Comparison of ENCODE assay signal across 12 cellular contexts in genomic region chr12:47779943-47780504, GRCh38. TPM values are rescaled to one million over a fixed set of nuclear protein-coding genes. Genes with fewer than 3 reads are reported as not detected.
A peak's percentile ranks its signal among the peaks of the same experiment; 100 is the strongest.
DNase-seq lines count a peak whose midpoint lies in the region; ATAC-seq, FAIRE-seq and TF ChIP-seq lines count a peak whose summit lies in the region.
"Had no signal": no experiment of that assay in that cellular context is flagged by ENCODE, and none has a peak within 500 bp of the region (broad histone marks: within the 10 kb centered on the region; RNA-seq: fewer than 3 reads in every experiment).

No MANE protein-coding gene starts in this region.

- H2BK12ac ChIP-seq in mesenchymal stem cell (ENCODE audit: low read length in 2 of 2) = no peak overlapping the region

- H2AK5ac ChIP-seq in IMR-90 (ENCODE audit: low read depth, low read length) (no peak overlapping the region), mesenchymal stem cell (ENCODE audit: low read length, severe bottlenecking) (no peak overlapping the region)

- no peaks in the 10 kb centered on the region for H3K9me3 Mint-ChIP-seq in type B pancreatic cell
- H3K9me3 Mint-ChIP-seq: natural killer cell had no signal

- H3K4ac ChIP-seq in IMR-90 (ENCODE audit: low read depth, low read length) (no peak overlapping the region), mesenchymal stem cell (ENCODE audit: low read depth in 1 of 2, low read length in 2 of 2) (no peak overlapping the region)

- no peak overlapping the region for H3K56ac ChIP-seq in IMR-90 (ENCODE audit: extremely low read depth, insufficient read depth, low read length)

- BruUV-seq in IMR-90 (replicated peaks; lab: Mats Ljungman, UMichigan) (no TSS peak), K562 (replicated peaks; lab: Mats Ljungman, UMichigan) (no TSS peak)

- in situ Hi-C loops in GM23248 (cut with MboI) (loop anchor here (10.0 kb wide), 1 partner anchor 55 kb away; no protein-coding TSS in a partner anchor), IMR-90 (cut with MboI; ENCODE audit: low sequenced_read_pairs) (loop anchor here (5.0 kb wide), 1 partner anchor 68 kb away; no protein-coding TSS in a partner anchor), K562 (cut with MboI) (loop anchor here (10.0 kb wide), 1 partner anchor 65 kb away; no protein-coding TSS in a partner anchor)

- peak overlapping the region; percentile 39 for H2AK9ac ChIP-seq in IMR-90 (replicated peaks; ENCODE audit: low read depth, low read length, poor library complexity)

- intact Hi-C loops in IMR-90 (cut with micrococcal nuclease) (loop anchor here (1.0 to 10.0 kb wide), 5 partner anchors 38 to 745 kb away; no protein-coding TSS in a partner anchor), K562 (cut with micrococcal nuclease) (loop anchor here (1.0 kb wide), 3 partner anchors 38 to 65 kb away; no protein-coding TSS in a partner anchor)

- H2BK20ac ChIP-seq in IMR-90 (ENCODE audit: low read depth, low read length) = no peak overlapping the region

- TF ChIP-seq EP300 in K562 (IDR thresholded peaks at IDR 0.05; ENCODE audit: low read length) = no peak

- TF ChIP-seq POLR2A in IMR-90 (IDR thresholded peaks at IDR 0.05; ENCODE audit: low read depth, low read length) = no peak
- 0 out of 2 replicates have a peak, but pooled peaks have one; percentile 13 for TF ChIP-seq POLR2A in K562 (conservative IDR thresholded peaks at IDR 0.05)

- H2AFZ ChIP-seq in GM23248 (no peak overlapping the region), IMR-90 (replicated peaks; ENCODE audit: low read length, poor library complexity) (no peak overlapping the region), K562 (ENCODE audit: low read depth, low read length) (no peak overlapping the region), mesenchymal stem cell (ENCODE audit: low read depth, low read length) (no peak overlapping the region)

- H3K4me1 Mint-ChIP-seq in type B pancreatic cell (ENCODE audit: unreplicated experiment) = peaks cover 7% of the 10 kb centered on the region

- ATAC-seq in IMR-90 (ENCODE audit: low read depth) = no peak
- ATAC-seq in K562 = no peak
- no peak for ATAC-seq in GM19455 (IDR thresholded peaks at IDR 0.05; ENCODE audit: unreplicated experiment)
- ATAC-seq in GM21529 (IDR thresholded peaks at IDR 0.05; ENCODE audit: unreplicated experiment) = no peak

- peaks cover 4% of the 10 kb centered on the region for H3K36me3 Mint-ChIP-seq in type B pancreatic cell
- H3K36me3 Mint-ChIP-seq: natural killer cell had no signal

- H3K18ac ChIP-seq in IMR-90 (ENCODE audit: low read depth, low read length) (no peak overlapping the region), mesenchymal stem cell (ENCODE audit: low read depth in 1 of 2, low read length in 2 of 2) (peak overlapping the region in 1 of 2 experiments; percentile 42)

- CTCF ChIA-PET in IMR-90 (lab: Yijun Ruan, JAX) (no interaction called here), K562 (lab: Yijun Ruan, JAX; ENCODE audit: low intra/inter-chr PET ratio) (interaction anchor here (1.8 to 4.5 kb wide), 3 partner anchors 13 to 64 kb away, joined by 6 to 42 read pairs (median 21); no protein-coding TSS in a partner anchor)

- H3K9ac ChIP-seq in GM23248 (no peak overlapping the region), IMR-90 (ENCODE audit: low read depth, low read length) (no peak overlapping the region), K562 (ENCODE audit: insufficient read depth in 1 of 2, low read depth in 2 of 2, low read length in 2 of 2) (peak overlapping the region in 1 of 2 experiments; percentile 17; a peak in 1 of 4 replicates), mesenchymal stem cell (ENCODE audit: low read length) (peak overlapping the region; percentile 49)
- H3K9ac ChIP-seq: BLaER1 had no signal

- TF ChIP-seq RAD21 in IMR-90 (IDR thresholded peaks at IDR 0.05; ENCODE audit: low read length) = no peak
- TF ChIP-seq RAD21 in K562 (CRISPR knock-in tag; conservative IDR thresholded peaks at IDR 0.05 in 1 of 2, IDR thresholded peaks at IDR 0.05 in 1 of 2) = no peak

- 60 to 65% methylated on average over 10 to 11 of the region's 11 CpGs for WGBS in GM23248 (ENCODE audit: low coverage in 1 of 2, low lambda C conversion rate in 2 of 2, missing lambda C conversion rate in 2 of 2), 2 experiments
- WGBS in IMR-90 (ENCODE audit: extremely low coverage in 2 of 2, insufficient read length in 1 of 2), 2 experiments = no CpG with 5 or more reads among the region's 11 CpGs
- WGBS in K562 (ENCODE audit: insufficient coverage, low coverage, missing lambda C conversion rate) = 79% methylated on average over 9 of the region's 11 CpGs
- WGBS in mesenchymal stem cell = 72% methylated on average over 11 of the region's 11 CpGs

- H3K27ac ChIP-seq in GM23248 (no peak overlapping the region), IMR-90 (ENCODE audit: insufficient read depth, low read length) (no peak overlapping the region), K562 (ENCODE audit: extremely low read depth, low read depth, low read length) (no peak overlapping the region), mesenchymal stem cell (ENCODE audit: low read length, poor library complexity, severe bottlenecking) (no peak overlapping the region)
- H3K27ac ChIP-seq: BLaER1, SJSA1 had no signal

- TF ChIP-seq CTCF in IMR-90 (conservative IDR thresholded peaks at IDR 0.05; ENCODE audit: low read depth, low read length) = no peak
- TF ChIP-seq CTCF in K562 (IDR thresholded peaks at IDR 0.05 in 2 of 3, conservative IDR thresholded peaks at IDR 0.05 in 1 of 3; ENCODE audit: insufficient read depth in 2 of 3, low read depth in 1 of 3, low read length in 3 of 3) = no peak
- no peak for TF ChIP-seq CTCF in type B pancreatic cell (conservative IDR thresholded peaks at IDR 0.05)

- H3K27me3 Mint-ChIP-seq in type B pancreatic cell = peaks cover 3% of the 10 kb centered on the region

- no peak overlapping the region for H3K27ac Mint-ChIP-seq in type B pancreatic cell

- H3K9me1 ChIP-seq in IMR-90 (ENCODE audit: insufficient read depth, low read length) (0 out of 2 replicates have a peak, but pooled peaks cover 5% of the 10 kb centered on the region), K562 (ENCODE audit: control insufficient read depth, insufficient read depth, low read length) (peaks cover 5% of the 10 kb centered on the region)

- H4K20me1 ChIP-seq in GM23248 (ENCODE audit: insufficient read depth) = no peaks in the 10 kb centered on the region
- H4K20me1 ChIP-seq in IMR-90 (ENCODE audit: insufficient read depth, low read length) = peaks cover 11% of the 10 kb centered on the region; the same call in 1 of the 2 replicates
- peaks cover 17% of the 10 kb centered on the region; the same call in 1 of the 2 replicates for H4K20me1 ChIP-seq in K562 (replicated peaks; ENCODE audit: control insufficient read depth, insufficient read depth, low read length)

- POLR2A ChIA-PET in IMR-90 (lab: Charles Lee; ENCODE audit: unreplicated experiment) (no interaction called here), K562 (lab: Yijun Ruan, JAX) (interaction anchor here (0.6 to 2.0 kb wide), 7 partner anchors 10 to 78 kb away, joined by 3 to 6 read pairs (median 4); partner anchors contain the start of gene RAPGEF3)

- no peak overlapping the region for H3K23ac ChIP-seq in IMR-90 (ENCODE audit: low read depth, low read length)
- no peak overlapping the region for H3K23ac ChIP-seq in mesenchymal stem cell (ENCODE audit: low read length in 2 of 2)

- no peaks in the 10 kb centered on the region for H3K9me3 ChIP-seq in GM23248 (ENCODE audit: low read depth)
- no peaks in the 10 kb centered on the region for H3K9me3 ChIP-seq in IMR-90 (ENCODE audit: control insufficient read depth, insufficient read depth, low read length)
- H3K9me3 ChIP-seq in K562 (replicated peaks; ENCODE audit: control insufficient read depth, insufficient read depth, low read depth, low read length) = no peaks in the 10 kb centered on the region
- H3K9me3 ChIP-seq in mesenchymal stem cell (ENCODE audit: control insufficient read depth, low read length) = no peaks in the 10 kb centered on the region
- H3K9me3 ChIP-seq: BLaER1, SJSA1 had no signal

- H4K8ac ChIP-seq in IMR-90 (ENCODE audit: low read depth in 2 of 2, low read length in 2 of 2) (no peak overlapping the region), mesenchymal stem cell (ENCODE audit: low read length) (no peak overlapping the region)

- H3K4me2 ChIP-seq in GM23248 (ENCODE audit: unreplicated experiment) (no peak overlapping the region), IMR-90 (ENCODE audit: low read depth, low read length) (no peak overlapping the region), K562 (ENCODE audit: insufficient read depth, low read length) (no peak overlapping the region), mesenchymal stem cell (ENCODE audit: low read length, poor library complexity, severe bottlenecking) (no peak overlapping the region)
- H3K4me2 ChIP-seq: BLaER1 had no signal

- H3K36me3 ChIP-seq in GM23248 (ENCODE audit: low read depth) (peaks cover 20% of the 10 kb centered on the region; the same call in 1 of the 2 replicates), IMR-90 (ENCODE audit: control insufficient read depth, insufficient read depth, low read length) (peaks cover 28% of the 10 kb centered on the region), K562 (ENCODE audit: control insufficient read depth, insufficient read depth, low read length) (peaks cover 65% of the 10 kb centered on the region; the same call in 2 of the 3 replicates), mesenchymal stem cell (ENCODE audit: control insufficient read depth in 1 of 2, insufficient read depth in 2 of 2, low read depth in 1 of 2, low read length in 2 of 2) (peaks cover 44 to 69% of the 10 kb centered on the region in 2 experiments)

- H3K79me2 ChIP-seq in GM23248 (ENCODE audit: insufficient read depth) (no peaks in the 10 kb centered on the region), K562 (ENCODE audit: control insufficient read depth, insufficient read depth, low read length) (peaks cover 52% of the 10 kb centered on the region)

- H2BK5ac ChIP-seq in IMR-90 (ENCODE audit: low read depth, low read length, poor library complexity, severe bottlenecking) (no peak overlapping the region), mesenchymal stem cell (ENCODE audit: low read depth, low read length, poor library complexity, severe bottlenecking) (no peak overlapping the region)

- H2BK15ac ChIP-seq in IMR-90 (ENCODE audit: low read depth, low read length) = no peak overlapping the region
- H2BK15ac ChIP-seq in mesenchymal stem cell (ENCODE audit: low read depth, poor library complexity, severe bottlenecking) = no peak overlapping the region

- no peak overlapping the region for H4K5ac ChIP-seq in IMR-90 (ENCODE audit: low read depth, low read length)

- H2BK120ac ChIP-seq in IMR-90 (ENCODE audit: low read depth, low read length) (no peak overlapping the region), mesenchymal stem cell (ENCODE audit: low read depth, low read length) (no peak overlapping the region)

- no peaks in the 10 kb centered on the region for H3K27me3 ChIP-seq in GM23248 (replicated peaks; ENCODE audit: insufficient read depth)
- H3K27me3 ChIP-seq in IMR-90 (ENCODE audit: control insufficient read depth, insufficient read depth, low read length) = no peaks in the 10 kb centered on the region
- H3K27me3 ChIP-seq in K562 (ENCODE audit: control insufficient read depth in 2 of 2, insufficient read depth in 2 of 2, low read length in 2 of 2) = no peaks in the 10 kb centered on the region
- H3K27me3 ChIP-seq in mesenchymal stem cell (ENCODE audit: control insufficient read depth in 1 of 2, insufficient read depth in 1 of 2, low read length in 2 of 2) = no peaks in the 10 kb centered on the region
- H3K27me3 ChIP-seq: BLaER1, SJSA1 had no signal

- peak; percentile 35 for DNase-seq in GM23248
- DNase-seq in IMR-90 = no peak
- DNase-seq in K562 (ENCODE audit: extremely low read depth in 1 of 4, low spot score in 3 of 4) = no peak
- DNase-seq in mesenchymal stem cell = no peak
- no peak for DNase-seq in type B pancreatic cell (ENCODE audit: extremely low spot score, unreplicated experiment)
- no peak for DNase-seq in COLO829 (ENCODE audit: low spot score)

- H3F3A ChIP-seq in GM23248 (ENCODE audit: insufficient read depth) = peaks cover 52% of the 10 kb centered on the region

- H3K4me3 Mint-ChIP-seq in type B pancreatic cell = no peak overlapping the region
- H3K4me3 Mint-ChIP-seq: natural killer cell had no signal

- H3K9me2 ChIP-seq in GM23248 (ENCODE audit: insufficient read depth) = no peaks in the 10 kb centered on the region

- H3K4me1 ChIP-seq in GM23248 (ENCODE audit: insufficient read depth) (peaks cover 33% of the 10 kb centered on the region), IMR-90 (ENCODE audit: control insufficient read depth, insufficient read depth, low read length) (peaks cover 21% of the 10 kb centered on the region), K562 (replicated peaks in 1 of 2; ENCODE audit: control insufficient read depth in 2 of 2, insufficient read depth in 2 of 2, low read length in 2 of 2) (peaks cover 41 to 73% of the 10 kb centered on the region in 2 experiments), mesenchymal stem cell (ENCODE audit: control insufficient read depth, insufficient read depth, low read depth, low read length) (peaks cover 37% of the 10 kb centered on the region)

- no peak overlapping the region for H3K14ac ChIP-seq in IMR-90 (replicated peaks; ENCODE audit: low read depth, low read length)
- H3K14ac ChIP-seq in mesenchymal stem cell (ENCODE audit: low read length in 2 of 2) = no peak overlapping the region

- H3K4me3 ChIP-seq in GM23248 = no peak overlapping the region
- H3K4me3 ChIP-seq in IMR-90 (ENCODE audit: insufficient read depth, low read depth, low read length) = no peak overlapping the region
- no peak overlapping the region for H3K4me3 ChIP-seq in K562
- H3K4me3 ChIP-seq in mesenchymal stem cell (ENCODE audit: insufficient read depth in 1 of 2, low read depth in 1 of 2, low read length in 2 of 2) = no peak overlapping the region
- H3K4me3 ChIP-seq: BLaER1, SJSA1 had no signal

- H4K91ac ChIP-seq in IMR-90 (ENCODE audit: insufficient read depth, low read depth, low read length) (no peak overlapping the region), mesenchymal stem cell (ENCODE audit: low read length) (no peak overlapping the region)

- dilution Hi-C loops in IMR-90 (cut with HindIII; ENCODE audit: low sequenced_read_pairs, unreplicated experiment) = loop anchor here (10.0 kb wide), 1 partner anchor 65 kb away; no protein-coding TSS in a partner anchor

- H3K79me1 ChIP-seq in IMR-90 (ENCODE audit: low read depth in 1 of 2, low read length in 2 of 2) (peaks cover 0 to 7% of the 10 kb centered on the region in 2 experiments; a peak in 1 of 4 replicates), mesenchymal stem cell (replicated peaks; ENCODE audit: low read length, poor library complexity, severe bottlenecking) (peaks cover 13% of the 10 kb centered on the region)

- no peak for FAIRE-seq in K562 (lab: Jason Lieb, UNC)

RNA-seq across cellular contexts. Expression of gene SLC48A1, which starts 7.0 kb away (rescaled TPM):
- 16.4 and 20.9 TPM in 2 replicates for total RNA-seq in GM23248 (2014; rRNA removed; shearing (Covaris generic))
- polyA plus RNA-seq in GM23248 (2016; fragmentation: Nextera tagmentation; extraction: Ambion mirVana) = 19.1 and 21.8 TPM in 2 replicates
- 4.4 and 4.8 TPM in 2 replicates for total RNA-seq in IMR-90 (2012; rRNA removed)
- 5.9 and 6.0 TPM in 2 replicates for polyA plus RNA-seq in IMR-90 (2012; rRNA removed)
- 4.1 and 10.3 TPM in 2 replicates for polyA plus RNA-seq in IMR-90 (2012; cell fraction: cytosol; rRNA removed)
- polyA plus RNA-seq in IMR-90 (2012; cell fraction: nucleus; rRNA removed; ENCODE audit: low replicate concordance) = 10.0 and 10.3 TPM in 2 replicates
- total RNA-seq in K562 (2011; cell fraction: chromatin; rRNA removed; ENCODE audit: low replicate concordance) = 18.5 and 36.8 TPM in 2 replicates
- 31.2 and 31.5 TPM in 2 replicates for total RNA-seq in K562 (2011; cell fraction: nucleolus; rRNA removed)
- 45.5 and 69.2 TPM in 2 replicates for total RNA-seq in K562 (2011; cell fraction: nucleoplasm; rRNA removed)
- 16.3 and 25.4 TPM in 2 replicates for total RNA-seq in K562 (2014; rRNA removed)
- total RNA-seq in K562 (2014; rRNA removed; fragmentation: Illumina TruSeq; extraction: Trizol) = 13.1 and 18.3 TPM in 2 replicates
- 16.1 and 16.2 TPM in 2 replicates for total RNA-seq in K562 (2015; rRNA removed; fragmentation: Illumina TruSeq; extraction: Trizol)
- total RNA-seq in K562 (2021) = 37.5 and 41.9 TPM in 2 replicates
- polyA plus RNA-seq in K562 (2011; rRNA removed) = 10.7 and 15.7 TPM in 2 replicates
- 16.7 and 26.0 TPM in 2 replicates for polyA plus RNA-seq in K562 (2011; cell fraction: cytosol; rRNA removed)
- polyA plus RNA-seq in K562 (2011; cell fraction: nucleus; rRNA removed) = 25.7 and 35.1 TPM in 2 replicates
- 22.2 and 44.4 TPM in 2 replicates for polyA plus RNA-seq in K562 (2012)
- 28.6 and 30.4 TPM in 2 replicates for polyA plus RNA-seq in K562 (2014; fragmentation: Illumina TruSeq; extraction: Trizol)
- 10 to 100 TPM; 23.5 to 26.9 TPM for polyA plus RNA-seq in K562 (2014; fragmentation: Nextera tagmentation; extraction: Ambion mirVana)
- 18.7 and 23.6 TPM in 2 replicates for polyA plus RNA-seq in K562 (2014; rRNA removed)
- polyA minus RNA-seq in K562 (2011; rRNA and poly(A)+ RNA removed) = 7.6 and 8.9 TPM in 2 replicates
- 14.8 and 17.6 TPM in 2 replicates for polyA minus RNA-seq in K562 (2011; cell fraction: cytosol; rRNA and poly(A)+ RNA removed)
- 6.9 and 11.6 TPM in 2 replicates for polyA minus RNA-seq in K562 (2011; cell fraction: nucleus; rRNA and poly(A)+ RNA removed)
- 8.4 TPM for polyA plus RNA-seq in mesenchymal stem cell (2013, experiment 1 of 2)
- 8.3 TPM for polyA plus RNA-seq in mesenchymal stem cell (2013, experiment 2 of 2)
- total RNA-seq in type B pancreatic cell (ENCODE audit: low replicate concordance) = 19.7 and 37.4 TPM in 2 replicates

RNA-seq across cellular contexts. Expression of gene RAPGEF3, which starts 21.3 kb away (rescaled TPM):
- 1.3 and 3.7 TPM in 2 replicates for total RNA-seq in GM23248 (2014; rRNA removed; shearing (Covaris generic))
- polyA plus RNA-seq in GM23248 (2016; fragmentation: Nextera tagmentation; extraction: Ambion mirVana) = 1.1 and 1.4 TPM in 2 replicates
- total RNA-seq in IMR-90 (2012; rRNA removed) = 0.83 and 1.3 TPM in 2 replicates
- 2.0 and 2.9 TPM in 2 replicates for polyA plus RNA-seq in IMR-90 (2012; rRNA removed)
- 1.7 TPM in 2 replicates for polyA plus RNA-seq in IMR-90 (2012; cell fraction: cytosol; rRNA removed)
- polyA plus RNA-seq in IMR-90 (2012; cell fraction: nucleus; rRNA removed; ENCODE audit: low replicate concordance) = 11.2 and 11.8 TPM in 2 replicates
- 1.5 and 4.3 TPM in 2 replicates for total RNA-seq in K562 (2011; cell fraction: chromatin; rRNA removed; ENCODE audit: low replicate concordance)
- 2.2 and 2.3 TPM in 2 replicates for total RNA-seq in K562 (2011; cell fraction: nucleolus; rRNA removed)
- 1.7 and 2.3 TPM in 2 replicates for total RNA-seq in K562 (2011; cell fraction: nucleoplasm; rRNA removed)
- total RNA-seq in K562 (2014; rRNA removed) = 0.45 and 0.78 TPM in 2 replicates
- 0.15 and 0.16 TPM in 2 replicates for total RNA-seq in K562 (2014; rRNA removed; fragmentation: Illumina TruSeq; extraction: Trizol)
- total RNA-seq in K562 (2015; rRNA removed; fragmentation: Illumina TruSeq; extraction: Trizol) = 0.15 and 0.33 TPM in 2 replicates
- total RNA-seq in K562 (2021) = 0.78 and 1.3 TPM in 2 replicates
- 0.38 and 0.61 TPM in 2 replicates for polyA plus RNA-seq in K562 (2011; rRNA removed)
- 0.49 and 0.50 TPM in 2 replicates for polyA plus RNA-seq in K562 (2011; cell fraction: cytosol; rRNA removed)
- polyA plus RNA-seq in K562 (2011; cell fraction: nucleus; rRNA removed) = 2.9 and 5.0 TPM in 2 replicates
- polyA plus RNA-seq in K562 (2012) = 0.76 and 2.1 TPM in 2 replicates
- 0.37 and 0.43 TPM in 2 replicates for polyA plus RNA-seq in K562 (2014; fragmentation: Illumina TruSeq; extraction: Trizol)
- polyA plus RNA-seq in K562 (2014; fragmentation: Nextera tagmentation; extraction: Ambion mirVana) = under 1 TPM in 1 of 2 experiments, not detected in 1; 0.03 TPM
- polyA plus RNA-seq in K562 (2014; rRNA removed) = 0.44 and 1.1 TPM in 2 replicates
- 0.60 and 0.78 TPM in 2 replicates for polyA minus RNA-seq in K562 (2011; rRNA and poly(A)+ RNA removed)
- not detected in 2 replicates for polyA minus RNA-seq in K562 (2011; cell fraction: cytosol; rRNA and poly(A)+ RNA removed)
- 1.3 and 3.3 TPM in 2 replicates for polyA minus RNA-seq in K562 (2011; cell fraction: nucleus; rRNA and poly(A)+ RNA removed)
- polyA plus RNA-seq in mesenchymal stem cell (2013, experiment 1 of 2) = 1.2 TPM
- polyA plus RNA-seq in mesenchymal stem cell (2013, experiment 2 of 2) = 1.2 TPM
- total RNA-seq in type B pancreatic cell (ENCODE audit: low replicate concordance) = 3.7 and 4.9 TPM in 2 replicates

RNA-seq across cellular contexts. Expression of gene HDAC7, which starts 39.7 kb away (rescaled TPM):
- total RNA-seq in GM23248 (2014; rRNA removed; shearing (Covaris generic)) = 62.9 and 72.3 TPM in 2 replicates
- 45.3 and 46.2 TPM in 2 replicates for polyA plus RNA-seq in GM23248 (2016; fragmentation: Nextera tagmentation; extraction: Ambion mirVana)
- total RNA-seq in IMR-90 (2012; rRNA removed) = 10.4 and 10.6 TPM in 2 replicates
- 64.7 and 65.1 TPM in 2 replicates for polyA plus RNA-seq in IMR-90 (2012; rRNA removed)
- 51.5 and 60.5 TPM in 2 replicates for polyA plus RNA-seq in IMR-90 (2012; cell fraction: cytosol; rRNA removed)
- 183 and 377 TPM in 2 replicates for polyA plus RNA-seq in IMR-90 (2012; cell fraction: nucleus; rRNA removed; ENCODE audit: low replicate concordance)
- total RNA-seq in K562 (2011; cell fraction: chromatin; rRNA removed; ENCODE audit: low replicate concordance) = 123 and 300 TPM in 2 replicates
- 143 and 147 TPM in 2 replicates for total RNA-seq in K562 (2011; cell fraction: nucleolus; rRNA removed)
- total RNA-seq in K562 (2011; cell fraction: nucleoplasm; rRNA removed) = 123 and 161 TPM in 2 replicates
- 38.4 and 57.4 TPM in 2 replicates for total RNA-seq in K562 (2014; rRNA removed)
- 22.2 and 30.2 TPM in 2 replicates for total RNA-seq in K562 (2014; rRNA removed; fragmentation: Illumina TruSeq; extraction: Trizol)
- 26.7 and 28.2 TPM in 2 replicates for total RNA-seq in K562 (2015; rRNA removed; fragmentation: Illumina TruSeq; extraction: Trizol)
- 119 and 129 TPM in 2 replicates for total RNA-seq in K562 (2021)
- polyA plus RNA-seq in K562 (2011; rRNA removed) = 31.1 and 33.7 TPM in 2 replicates
- polyA plus RNA-seq in K562 (2011; cell fraction: cytosol; rRNA removed) = 20.6 and 43.9 TPM in 2 replicates
- 215 and 430 TPM in 2 replicates for polyA plus RNA-seq in K562 (2011; cell fraction: nucleus; rRNA removed)
- polyA plus RNA-seq in K562 (2012) = 67.8 and 112 TPM in 2 replicates
- polyA plus RNA-seq in K562 (2014; fragmentation: Illumina TruSeq; extraction: Trizol) = 71.9 and 82.7 TPM in 2 replicates
- 1 to 10 TPM; 2.5 to 3.8 TPM for polyA plus RNA-seq in K562 (2014; fragmentation: Nextera tagmentation; extraction: Ambion mirVana)
- 78.0 and 82.7 TPM in 2 replicates for polyA plus RNA-seq in K562 (2014; rRNA removed)
- polyA minus RNA-seq in K562 (2011; rRNA and poly(A)+ RNA removed) = 8.5 and 12.0 TPM in 2 replicates
- polyA minus RNA-seq in K562 (2011; cell fraction: cytosol; rRNA and poly(A)+ RNA removed) = 28.2 and 32.6 TPM in 2 replicates
- polyA minus RNA-seq in K562 (2011; cell fraction: nucleus; rRNA and poly(A)+ RNA removed) = 41.2 and 50.1 TPM in 2 replicates
- 50.4 TPM for polyA plus RNA-seq in mesenchymal stem cell (2013, experiment 1 of 2)
- polyA plus RNA-seq in mesenchymal stem cell (2013, experiment 2 of 2) = 47.9 TPM
- total RNA-seq in type B pancreatic cell (ENCODE audit: low replicate concordance) = 71.5 and 76.1 TPM in 2 replicates

RNA-seq across cellular contexts. Expression of gene ENDOU, which starts 54.7 kb away (rescaled TPM):
- total RNA-seq in GM23248 (2014; rRNA removed; shearing (Covaris generic)) = 0.22 TPM in 1 of 2 replicates, not detected in the other
- polyA plus RNA-seq in GM23248 (2016; fragmentation: Nextera tagmentation; extraction: Ambion mirVana) (0.10 TPM in 1 of 2 replicates, not detected in the other), IMR-90 (2012; rRNA removed) (0.07 and 0.09 TPM in 2 replicates), K562 (2011; rRNA removed) (0.03 TPM in 1 of 2 replicates, not detected in the other), K562 (2014; fragmentation: Illumina TruSeq; extraction: Trizol) (not detected in 2 replicates), K562 (2014; fragmentation: Nextera tagmentation; extraction: Ambion mirVana) (not detected), K562 (2014; rRNA removed) (not detected in 2 replicates)
- total RNA-seq in IMR-90 (2012; rRNA removed) (under 0.01 TPM in 2 replicates), K562 (2014; rRNA removed) (0.04 TPM in 1 of 2 replicates, not detected in the other), K562 (2014; rRNA removed; fragmentation: Illumina TruSeq; extraction: Trizol) (not detected in 2 replicates), K562 (2015; rRNA removed; fragmentation: Illumina TruSeq; extraction: Trizol) (not detected in 2 replicates), K562 (2021) (not detected in 2 replicates), type B pancreatic cell (ENCODE audit: low replicate concordance) (3.7 and 18.9 TPM in 2 replicates)
- 0.03 TPM in 1 of 2 replicates, not detected in the other for polyA plus RNA-seq in IMR-90 (2012; cell fraction: cytosol; rRNA removed)
- 0.11 and 0.15 TPM in 2 replicates for polyA plus RNA-seq in IMR-90 (2012; cell fraction: nucleus; rRNA removed; ENCODE audit: low replicate concordance)
- not detected in 2 replicates for total RNA-seq in K562 (2011; cell fraction: chromatin; rRNA removed; ENCODE audit: low replicate concordance)
- total RNA-seq in K562 (2011; cell fraction: nucleolus; rRNA removed) = not detected in 2 replicates
- total RNA-seq in K562 (2011; cell fraction: nucleoplasm; rRNA removed) = not detected in 2 replicates
- polyA plus RNA-seq in K562 (2011; cell fraction: cytosol; rRNA removed) = 0.04 TPM in 1 of 2 replicates, not detected in the other
- 0.16 TPM in 1 of 2 replicates, not detected in the other for polyA plus RNA-seq in K562 (2011; cell fraction: nucleus; rRNA removed)
- 0.17 TPM in 1 of 2 replicates, not detected in the other for polyA plus RNA-seq in K562 (2012)
- polyA minus RNA-seq in K562 (2011; rRNA and poly(A)+ RNA removed) = 0.12 TPM in 1 of 2 replicates, not detected in the other
- polyA minus RNA-seq in K562 (2011; cell fraction: cytosol; rRNA and poly(A)+ RNA removed) = not detected in 2 replicates
- polyA minus RNA-seq in K562 (2011; cell fraction: nucleus; rRNA and poly(A)+ RNA removed) = not detected in 2 replicates
- not detected for polyA plus RNA-seq in mesenchymal stem cell (2013, experiment 1 of 2)
- polyA plus RNA-seq in mesenchymal stem cell (2013, experiment 2 of 2) = not detected
- total RNA-seq: lung microvascular endothelial cell, SJSA1 had no signal
